Comparison of ENCODE assay signal across 12 cellular contexts in genomic region chr11:15031945-15032344, GRCh38. TPM values are rescaled to one million over a fixed set of nuclear protein-coding genes. Genes with fewer than 3 reads are reported as not detected.
"Had no signal": no experiment of that assay in that cellular context is flagged by ENCODE, and none has a peak within 500 bp of the region (broad histone marks: within the 10 kb centered on the region; RNA-seq: fewer than 3 reads in every experiment).

No MANE protein-coding gene starts in this region.

RNA-seq across cellular contexts. Expression of gene CALCB, which starts 41.4 kb away (rescaled TPM):
- total RNA-seq: temporal lobe, upper lobe of right lung had no signal

RNA-seq across cellular contexts. Expression of gene CALCA, which starts 59.8 kb away (rescaled TPM):
- total RNA-seq: stomach, subcutaneous adipose tissue, suprapubic skin, temporal lobe, testis, tibial nerve, transverse colon, upper lobe of right lung, ureter, urinary bladder, uterus, vagina had no signal
- polyA plus RNA-seq: stomach had no signal
